8 cellular contexts compared by ENCODE assay signal in the genomic region with DNA sequence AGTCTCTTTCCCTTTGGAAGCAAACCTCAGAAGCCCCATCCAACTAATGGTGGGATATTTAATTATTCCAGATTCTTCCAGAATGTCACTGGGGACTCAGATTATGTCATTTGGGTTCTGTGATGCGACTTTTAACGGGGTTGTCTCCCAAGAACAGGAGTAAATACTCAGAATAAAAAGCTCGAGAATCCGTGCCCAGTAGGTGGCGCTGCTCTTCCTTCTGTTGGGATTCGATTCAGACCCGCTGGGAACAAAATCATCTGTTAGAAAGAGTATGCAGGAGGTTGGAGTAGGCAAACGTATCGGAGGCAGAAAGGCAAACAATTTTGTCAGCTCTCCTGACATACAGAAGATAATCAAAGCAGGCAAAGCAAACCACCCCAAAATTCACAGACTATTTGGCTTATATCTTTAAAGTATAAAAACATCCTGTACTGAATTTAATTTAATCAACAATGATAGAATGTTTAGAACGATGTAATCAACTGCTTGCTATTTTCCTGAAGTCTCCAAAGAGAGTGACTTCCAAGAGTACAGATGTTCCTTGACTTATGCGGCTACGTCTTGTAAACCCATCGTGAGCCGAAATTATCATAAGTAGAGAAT.
A peak's percentile ranks its signal among the peaks of the same experiment; 100 is the strongest.
DNase-seq lines count a peak whose midpoint lies in the region; ATAC-seq, FAIRE-seq and TF ChIP-seq lines count a peak whose summit lies in the region.

No MANE protein-coding gene starts in this region.

- FAIRE-seq in A204.1 (lab: Jason Lieb, UNC) = peak; percentile 74

- DNase-seq in M059J (ENCODE audit: low read depth) = peak; percentile 87
- peak; percentile 76 for DNase-seq in RKO (ENCODE audit: low spot score)
- peak; percentile 45 for DNase-seq in activated T-helper 2 cell treated with anti-CD3 and anti-CD28 coated beads, Interferon-gamma antibody, Interleukin-2, Interleukin-4, amounts not matched to agents 10 μg/mL and 5 μg/mL and 100 μg/mL, durations not matched to agents 14 hours and 24 hours and 36 hours (ENCODE audit: low spot score)
- peak; percentile 70 for DNase-seq in foreskin melanocyte
- DNase-seq in occipital lobe (lab: John Stamatoyannopoulos, UW) = peak; percentile 56
- DNase-seq in thoracic aorta (ENCODE audit: low spot score) = peak; percentile 72

- H3K36me3 Mint-ChIP-seq in activated T-helper 2 cell treated with anti-CD3 and anti-CD28 coated beads, Interferon-gamma antibody, Interleukin-2, Interleukin-4, amounts not matched to agents 10 μg/mL and 5 μg/mL and 100 μg/mL, durations not matched to agents 14 hours and 24 hours and 36 hours (ENCODE audit: low read depth) = no peaks in the 10 kb centered on the region

- no peaks in the 10 kb centered on the region for H3K9me3 Mint-ChIP-seq in activated T-helper 2 cell treated with anti-CD3 and anti-CD28 coated beads, Interferon-gamma antibody, Interleukin-2, Interleukin-4, amounts not matched to agents 10 μg/mL and 5 μg/mL and 100 μg/mL, durations not matched to agents 14 hours and 24 hours and 36 hours

- intact Hi-C loops in activated T-helper 2 cell treated with anti-CD3 and anti-CD28 coated beads, Interferon-gamma antibody, Interleukin-2, Interleukin-4, amounts not matched to agents 10 μg/mL and 5 μg/mL and 100 μg/mL, durations not matched to agents 14 hours and 24 hours and 36 hours (cut with micrococcal nuclease) = loop anchor here (1.0 to 2.0 kb wide), 3 partner anchors 52 to 517 kb away; no protein-coding TSS in a partner anchor

- H3K4me1 Mint-ChIP-seq in activated T-helper 2 cell treated with anti-CD3 and anti-CD28 coated beads, Interferon-gamma antibody, Interleukin-2, Interleukin-4, amounts not matched to agents 10 μg/mL and 5 μg/mL and 100 μg/mL, durations not matched to agents 14 hours and 24 hours and 36 hours (ENCODE audit: low read depth) = peaks cover 6% of the 10 kb centered on the region

- H3K27me3 ChIP-seq in thoracic aorta (replicated peaks; ENCODE audit: insufficient read depth) = no peaks in the 10 kb centered on the region

- no peaks in the 10 kb centered on the region for H3K9me3 ChIP-seq in thoracic aorta

- ATAC-seq in GM18867 (IDR thresholded peaks at IDR 0.05; ENCODE audit: unreplicated experiment) = peak; percentile 60
- ATAC-seq in thoracic aorta (ENCODE audit: insufficient number of reproducible peaks, low FRiP score, low read depth) = peak; percentile 11

- H3K4me1 ChIP-seq in thoracic aorta (ENCODE audit: control insufficient read depth in 1 of 2, low read depth in 2 of 2) = peaks cover 13 to 44% of the 10 kb centered on the region in 2 donors

- H3K27ac ChIP-seq in thoracic aorta = peak overlapping the region; percentile 70 to 96

- H3K4me3 Mint-ChIP-seq in activated T-helper 2 cell treated with anti-CD3 and anti-CD28 coated beads, Interferon-gamma antibody, Interleukin-2, Interleukin-4, amounts not matched to agents 10 μg/mL and 5 μg/mL and 100 μg/mL, durations not matched to agents 14 hours and 24 hours and 36 hours (ENCODE audit: low read depth) = no peak overlapping the region

- H3K27ac Mint-ChIP-seq in activated T-helper 2 cell treated with anti-CD3 and anti-CD28 coated beads, Interferon-gamma antibody, Interleukin-2, Interleukin-4, amounts not matched to agents 10 μg/mL and 5 μg/mL and 100 μg/mL, durations not matched to agents 14 hours and 24 hours and 36 hours = no peak overlapping the region

- no peaks in the 10 kb centered on the region for H3K36me3 ChIP-seq in thoracic aorta

- H3K27me3 Mint-ChIP-seq in activated T-helper 2 cell treated with anti-CD3 and anti-CD28 coated beads, Interferon-gamma antibody, Interleukin-2, Interleukin-4, amounts not matched to agents 10 μg/mL and 5 μg/mL and 100 μg/mL, durations not matched to agents 14 hours and 24 hours and 36 hours (ENCODE audit: low read depth) = peaks cover 16% of the 10 kb centered on the region

- TF ChIP-seq CTCF in thoracic aorta (IDR thresholded peaks at IDR 0.05) = peak; percentile 90

- no peak overlapping the region for H3K4me3 ChIP-seq in thoracic aorta
